In genomic region chr10:118216526-118217035, GRCh38 we compare ENCODE assay signal across 1 cellular context.
TF ChIP-seq lines count a peak whose summit lies in the region.

No MANE protein-coding gene starts in this region.

TF ChIP-seq in WTC11, 78 proteins besides CTCF, POLR2A, EP300 and RAD21 (continued from another document):
- TF ChIP-seq, protein P1, sequence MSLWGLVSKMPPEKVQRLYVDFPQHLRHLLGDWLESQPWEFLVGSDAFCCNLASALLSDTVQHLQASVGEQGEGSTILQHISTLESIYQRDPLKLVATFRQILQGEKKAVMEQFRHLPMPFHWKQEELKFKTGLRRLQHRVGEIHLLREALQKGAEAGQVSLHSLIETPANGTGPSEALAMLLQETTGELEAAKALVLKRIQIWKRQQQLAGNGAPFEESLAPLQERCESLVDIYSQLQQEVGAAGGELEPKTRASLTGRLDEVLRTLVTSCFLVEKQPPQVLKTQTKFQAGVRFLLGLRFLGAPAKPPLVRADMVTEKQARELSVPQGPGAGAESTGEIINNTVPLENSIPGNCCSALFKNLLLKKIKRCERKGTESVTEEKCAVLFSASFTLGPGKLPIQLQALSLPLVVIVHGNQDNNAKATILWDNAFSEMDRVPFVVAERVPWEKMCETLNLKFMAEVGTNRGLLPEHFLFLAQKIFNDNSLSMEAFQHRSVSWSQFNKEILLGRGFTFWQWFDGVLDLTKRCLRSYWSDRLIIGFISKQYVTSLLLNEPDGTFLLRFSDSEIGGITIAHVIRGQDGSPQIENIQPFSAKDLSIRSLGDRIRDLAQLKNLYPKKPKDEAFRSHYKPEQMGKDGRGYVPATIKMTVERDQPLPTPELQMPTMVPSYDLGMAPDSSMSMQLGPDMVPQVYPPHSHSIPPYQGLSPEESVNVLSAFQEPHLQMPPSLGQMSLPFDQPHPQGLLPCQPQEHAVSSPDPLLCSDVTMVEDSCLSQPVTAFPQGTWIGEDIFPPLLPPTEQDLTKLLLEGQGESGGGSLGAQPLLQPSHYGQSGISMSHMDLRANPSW (CRISPR knock-in tag; conservative IDR thresholded peaks at IDR 0.05; ENCODE audit: low read depth), result no peak
- TF ChIP-seq MAX (CRISPR knock-in tag; IDR thresholded peaks at IDR 0.05), result no peak
- TF ChIP-seq ZNF416 (CRISPR knock-in tag; IDR thresholded peaks at IDR 0.05), result no peak
- TF ChIP-seq ZNF219 (CRISPR knock-in tag; IDR thresholded peaks at IDR 0.05; ENCODE audit: borderline replicate concordance), result no peak
